In genomic region chr9:90428517-90428916, GRCh38 we compare ENCODE assay signal across 26 cellular contexts.
"Had no signal": no experiment of that assay in that cellular context is flagged by ENCODE, and none has a peak within 500 bp of the region (broad histone marks: within the 10 kb centered on the region; RNA-seq: fewer than 3 reads in every experiment).

No MANE protein-coding gene starts in this region.

- H3K4me1 ChIP-seq: parathyroid adenoma, psoas muscle, right lobe of liver, sigmoid colon had no signal

- H2AFZ ChIP-seq: parathyroid adenoma had no signal

- H3K4me1 Mint-ChIP-seq: natural killer cell; stimulated activated effector memory CD8-positive, alpha-beta T cell treated with anti-CD3 and anti-CD28 coated beads, Interleukin-12 subunit alpha, Interleukin-12 subunit beta, amount 100 ng/mL, for 72 hours; stimulated activated naive B cell treated with anti-CD40 and anti-IgM and Interleukin-4, amounts not matched to agents 10 μg/mL and 1 μg/mL and 100 μg/mL, for 72 hours had no signal

- ATAC-seq: natural killer cell; psoas muscle; right cardiac atrium; right lobe of liver; stimulated activated effector memory CD8-positive, alpha-beta T cell treated with anti-CD3 and anti-CD28 coated beads, Interleukin-12 subunit alpha, Interleukin-12 subunit beta, amount 100 ng/mL, for 72 hours; stimulated activated naive B cell treated with anti-CD40 and anti-IgM and Interleukin-4, amounts not matched to agents 10 μg/mL and 1 μg/mL and 100 μg/mL, for 72 hours had no signal

- H3K4me3 Mint-ChIP-seq: natural killer cell; nephron; stimulated activated effector memory CD8-positive, alpha-beta T cell treated with anti-CD3 and anti-CD28 coated beads, Interleukin-12 subunit alpha, Interleukin-12 subunit beta, amount 100 ng/mL, for 72 hours; stimulated activated naive B cell treated with anti-CD40 and anti-IgM and Interleukin-4, amounts not matched to agents 10 μg/mL and 1 μg/mL and 100 μg/mL, for 72 hours; stimulated activated naive CD8-positive, alpha-beta T cell treated with anti-CD3 and anti-CD28 coated beads, Interleukin-15, Interleukin-2, amounts not matched to agents 100 ng/mL and 50 ng/mL, for 24 hours had no signal

- H3K9ac ChIP-seq: parathyroid adenoma had no signal

- H3K36me3 Mint-ChIP-seq: natural killer cell; stimulated activated effector memory CD8-positive, alpha-beta T cell treated with anti-CD3 and anti-CD28 coated beads, Interleukin-12 subunit alpha, Interleukin-12 subunit beta, amount 100 ng/mL, for 72 hours; stimulated activated naive B cell treated with anti-CD40 and anti-IgM and Interleukin-4, amounts not matched to agents 10 μg/mL and 1 μg/mL and 100 μg/mL, for 72 hours had no signal

- H3K36me3 ChIP-seq: ovary, right lobe of liver, sigmoid colon, stomach, thoracic aorta, thyroid gland, tibial nerve, upper lobe of left lung, vagina had no signal

- H3K27ac Mint-ChIP-seq: natural killer cell; nephron; progenitor cell of endocrine pancreas; stimulated activated effector memory CD8-positive, alpha-beta T cell treated with anti-CD3 and anti-CD28 coated beads, Interleukin-12 subunit alpha, Interleukin-12 subunit beta, amount 100 ng/mL, for 72 hours; stimulated activated naive B cell treated with anti-CD40 and anti-IgM and Interleukin-4, amounts not matched to agents 10 μg/mL and 1 μg/mL and 100 μg/mL, for 72 hours; stimulated activated naive CD8-positive, alpha-beta T cell treated with anti-CD3 and anti-CD28 coated beads, Interleukin-15, Interleukin-2, amounts not matched to agents 100 ng/mL and 50 ng/mL, for 24 hours had no signal

- H3K9me3 ChIP-seq: ovary, psoas muscle, right lobe of liver, sigmoid colon, stomach, thoracic aorta, thyroid gland, tibial nerve, upper lobe of left lung, vagina had no signal

- H3K27ac ChIP-seq: ovary, parathyroid adenoma, psoas muscle, right lobe of liver, sigmoid colon, stomach, thoracic aorta, thyroid gland, tibial nerve, upper lobe of left lung, vagina had no signal

- H3K9me3 Mint-ChIP-seq: natural killer cell; nephron; stimulated activated effector memory CD8-positive, alpha-beta T cell treated with anti-CD3 and anti-CD28 coated beads, Interleukin-12 subunit alpha, Interleukin-12 subunit beta, amount 100 ng/mL, for 72 hours; stimulated activated naive B cell treated with anti-CD40 and anti-IgM and Interleukin-4, amounts not matched to agents 10 μg/mL and 1 μg/mL and 100 μg/mL, for 72 hours; stimulated activated naive CD8-positive, alpha-beta T cell treated with anti-CD3 and anti-CD28 coated beads, Interleukin-15, Interleukin-2, amounts not matched to agents 100 ng/mL and 50 ng/mL, for 24 hours had no signal

- H3K27me3 ChIP-seq: ovary, right lobe of liver, sigmoid colon, thyroid gland, tibial nerve, upper lobe of left lung, vagina had no signal

- DNase-seq: natural killer cell; occipital lobe; ovary; psoas muscle; right cardiac atrium; right lobe of liver; sigmoid colon; small intestine; stimulated activated CD4-positive, alpha-beta T cell treated with anti-CD3 and anti-CD28 coated beads, Interleukin-15, amount 100 ng/mL, for 24 hours; stimulated activated CD4-positive, alpha-beta T cell treated with anti-CD3 and anti-CD28 coated beads, Interleukin-2, amount 100 ng/mL, for 24 hours; stimulated activated CD4-positive, alpha-beta T cell treated with anti-CD3 and anti-CD28 coated beads, Interleukin-2, amount 100 ng/mL, for 48 hours; stimulated activated CD4-positive, alpha-beta T cell treated with anti-CD3 and anti-CD28 coated beads, Interleukin-4, amount 100 ng/mL, for 24 hours; stimulated activated naive B cell treated with anti-CD40 and anti-IgM and Interleukin-4, amounts not matched to agents 10 μg/mL and 1 μg/mL and 100 μg/mL, for 72 hours; stimulated activated naive CD4-positive, alpha-beta T cell treated with Interleukin-2 at 50 U/mL for 16 hours; stomach; trophoblast cell had no signal

- H3K4me3 ChIP-seq: ovary, psoas muscle, right lobe of liver, sigmoid colon, stomach, thoracic aorta, thyroid gland, tibial nerve, upper lobe of left lung, vagina had no signal
